ENCODE assay signal across 2 cellular contexts in genomic region chr19:49028686-49029085, GRCh38. TPM values are rescaled to one million over a fixed set of nuclear protein-coding genes. Genes with fewer than 3 reads are reported as not detected.
"Had no signal": no experiment of that assay in that cellular context is flagged by ENCODE, and none has a peak within 500 bp of the region (broad histone marks: within the 10 kb centered on the region; RNA-seq: fewer than 3 reads in every experiment).

No MANE protein-coding gene starts in this region.

RNA-seq across cellular contexts. Expression of gene CGB2, which starts 3.0 kb away (rescaled TPM):
- total RNA-seq: G401, GM12878 had no signal

RNA-seq across cellular contexts. Expression of gene CGB3, which starts 4.6 kb away (rescaled TPM):
- total RNA-seq: G401, GM12878 had no signal

RNA-seq across cellular contexts. Expression of gene CGB1, which starts 8.0 kb away (rescaled TPM):
- total RNA-seq: G401, GM12878 had no signal

RNA-seq across cellular contexts. Expression of gene LHB, which starts 11.8 kb away (rescaled TPM):
- total RNA-seq: G401 had no signal

RNA-seq across cellular contexts. Expression of gene CGB5, which starts 15.0 kb away (rescaled TPM):
- total RNA-seq: G401, GM12878 had no signal
